19 cellular contexts compared by ENCODE assay signal in the genomic region with DNA sequence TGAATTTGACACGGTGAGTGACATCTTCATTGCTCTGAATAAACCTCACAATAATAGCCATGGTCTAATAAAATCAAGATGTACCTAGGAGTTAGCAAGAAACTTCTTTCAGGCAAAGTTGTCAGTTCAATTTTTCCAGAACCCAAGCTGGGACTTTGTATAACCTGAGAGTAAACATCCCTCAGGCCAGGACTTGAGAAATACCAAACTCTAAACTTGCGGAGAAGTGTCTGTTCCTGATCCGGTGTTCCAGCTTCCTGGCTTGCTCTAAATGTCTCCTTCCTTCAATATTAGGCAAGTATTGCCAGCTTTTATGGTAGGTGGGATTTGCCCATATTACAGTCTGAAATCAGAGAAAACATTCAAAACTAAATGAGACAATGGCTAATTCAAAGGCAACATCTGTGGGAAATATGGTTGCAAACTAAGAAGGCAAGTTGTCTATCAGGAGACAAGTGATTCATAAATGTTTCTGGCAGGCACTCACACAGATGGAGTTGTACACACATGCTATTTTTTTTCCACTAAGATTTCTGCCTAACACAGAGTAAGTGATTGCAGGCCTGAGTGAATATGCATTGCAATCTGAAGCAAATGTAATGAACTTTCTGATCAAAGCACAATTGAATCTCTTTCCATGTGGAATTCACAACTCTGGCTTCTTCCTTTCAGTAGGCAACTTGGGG.
DNase-seq lines count a peak whose midpoint lies in the region; ATAC-seq and TF ChIP-seq lines count a peak whose summit lies in the region.
"Had no signal": no experiment of that assay in that cellular context is flagged by ENCODE, and none has a peak within 500 bp of the region (broad histone marks: within the 10 kb centered on the region; RNA-seq: fewer than 3 reads in every experiment).

No MANE protein-coding gene starts in this region.

- no peak overlapping the region for H2BK15ac ChIP-seq in H9 (ENCODE audit: low read depth, low read length)

- H3K23me2 ChIP-seq in H9 (ENCODE audit: insufficient read length, low read depth, low read length, poor library complexity, severe bottlenecking): no peaks in the 10 kb centered on the region

- no peak for TF ChIP-seq CTCF in RWPE2 (IDR thresholded peaks at IDR 0.05; ENCODE audit: poor library complexity, severe bottlenecking)
- TF ChIP-seq CTCF in fibroblast of lung (conservative IDR thresholded peaks at IDR 0.05 in 1 of 2, IDR thresholded peaks at IDR 0.05 in 1 of 2; ENCODE audit: low read depth in 1 of 2, low read length in 2 of 2): no peak
- TF ChIP-seq CTCF in H9 (conservative IDR thresholded peaks at IDR 0.05): no peak

- no peak overlapping the region for H3K9ac ChIP-seq in fibroblast of lung (ENCODE audit: insufficient read depth, low read length)
- H3K9ac ChIP-seq in H9 (ENCODE audit: extremely low read depth, insufficient read length, low read length): no peak overlapping the region

- no peak overlapping the region for H3K27ac Mint-ChIP-seq in H9
- H3K27ac Mint-ChIP-seq: activated naive CD8-positive, alpha-beta T cell treated with anti-CD3 and anti-CD28 coated beads, Interleukin-2, amount 50 U/mL, for 24 hours; CD8-positive, alpha-beta T cell; stimulated activated naive CD8-positive, alpha-beta T cell treated with anti-CD3 and anti-CD28 coated beads, Interleukin-15, Interleukin-2, amounts not matched to agents 100 ng/mL and 50 ng/mL, for 24 hours; T-helper 2 cell treated with Interferon-gamma antibody and Interleukin-4, amounts not matched to agents 5 μg/mL and 100 μg/mL, for 36 hours had no signal

- H3K18ac ChIP-seq in H9 (ENCODE audit: insufficient read length, low read depth, low read length): no peak overlapping the region

- H3K4me3 Mint-ChIP-seq in H9: no peak overlapping the region
- H3K4me3 Mint-ChIP-seq: activated naive CD8-positive, alpha-beta T cell treated with anti-CD3 and anti-CD28 coated beads, Interleukin-2, amount 50 U/mL, for 24 hours; CD8-positive, alpha-beta T cell; stimulated activated naive CD8-positive, alpha-beta T cell treated with anti-CD3 and anti-CD28 coated beads, Interleukin-15, Interleukin-2, amounts not matched to agents 100 ng/mL and 50 ng/mL, for 24 hours; T-helper 2 cell treated with Interferon-gamma antibody and Interleukin-4, amounts not matched to agents 5 μg/mL and 100 μg/mL, for 36 hours had no signal

- H3K56ac ChIP-seq in H9 (ENCODE audit: insufficient read length, low read depth, low read length): no peak overlapping the region

- H3K27ac ChIP-seq in RWPE2 (ENCODE audit: poor library complexity, severe bottlenecking): peak overlapping the region; percentile 98
- no peak overlapping the region for H3K27ac ChIP-seq in fibroblast of lung (ENCODE audit: insufficient read depth, low read length)
- H3K27ac ChIP-seq in H9 (ENCODE audit: insufficient read length, low read depth, low read length): no peak overlapping the region
- H3K27ac ChIP-seq: SJCRH30, upper lobe of right lung had no signal

- H2AK5ac ChIP-seq in H9 (ENCODE audit: insufficient read length, low read length): no peak overlapping the region

- peak overlapping the region; percentile 2 for H3K4me2 ChIP-seq in fibroblast of lung (ENCODE audit: extremely low read depth, insufficient read depth, low read length)
- H3K4me2 ChIP-seq in H9 (ENCODE audit: insufficient read depth, insufficient read length, low read length): no peak overlapping the region

- no peak overlapping the region for H4K5ac ChIP-seq in H9 (ENCODE audit: insufficient read length, low read depth, low read length)

- no CpG with 5 or more reads among the region's 3 CpGs for WGBS in H9 (ENCODE audit: extremely low coverage, insufficient read length, low lambda C conversion rate)

- H4K91ac ChIP-seq in H9 (ENCODE audit: insufficient read length, low read depth, low read length): no peak overlapping the region

- peaks cover 37% of the 10 kb centered on the region for H3K4me1 ChIP-seq in RWPE2 (ENCODE audit: insufficient read depth, poor library complexity, severe bottlenecking)
- H3K4me1 ChIP-seq in fibroblast of lung (ENCODE audit: control insufficient read depth, extremely low read depth, insufficient read depth, low read length): peaks cover 2% of the 10 kb centered on the region
- H3K4me1 ChIP-seq in H9 (ENCODE audit: insufficient read depth, low read length): no peaks in the 10 kb centered on the region; the same call in 1 of the 2 replicates
- H3K4me1 ChIP-seq: SJCRH30 had no signal

- H3K36me3 Mint-ChIP-seq in H9 (ENCODE audit: insufficient read depth in 1 of 3, low read depth in 3 of 3): no peaks in the 10 kb centered on the region
- H3K36me3 Mint-ChIP-seq: CD8-positive, alpha-beta T cell had no signal

- no peak overlapping the region for H3K14ac ChIP-seq in H9 (ENCODE audit: insufficient read depth, low read length)

- no peak overlapping the region for H3T11ph ChIP-seq in H9 (ENCODE audit: low read length)

- no peak overlapping the region for H2BK5ac ChIP-seq in H9 (ENCODE audit: insufficient read length, low read length)

- no peak overlapping the region for H2BK20ac ChIP-seq in H9 (ENCODE audit: low read depth, low read length, poor library complexity, severe bottlenecking)

- H2AFZ ChIP-seq in fibroblast of lung (ENCODE audit: low read length) (no peak overlapping the region), H9 (ENCODE audit: low read length) (no peak overlapping the region)

- H3K27me3 ChIP-seq in RWPE2 (ENCODE audit: insufficient read depth, poor library complexity, severe bottlenecking) (no peaks in the 10 kb centered on the region), fibroblast of lung (ENCODE audit: control insufficient read depth, insufficient read depth, low read length) (no peaks in the 10 kb centered on the region), H9 (ENCODE audit: insufficient read depth, low read length) (no peaks in the 10 kb centered on the region)
- H3K27me3 ChIP-seq: SJCRH30, upper lobe of right lung had no signal

- H3K36me3 ChIP-seq in RWPE2 (ENCODE audit: low read depth) (no peaks in the 10 kb centered on the region), fibroblast of lung (ENCODE audit: control insufficient read depth, insufficient read depth, low read length) (no peaks in the 10 kb centered on the region)
- H3K36me3 ChIP-seq: SJCRH30, upper lobe of right lung had no signal

- no peaks in the 10 kb centered on the region for H3K9me3 ChIP-seq in RWPE2 (ENCODE audit: severe bottlenecking)
- H3K9me3 ChIP-seq in fibroblast of lung (ENCODE audit: control insufficient read depth, insufficient read depth, low read depth, low read length): no peaks in the 10 kb centered on the region
- H3K9me3 ChIP-seq in H9 (ENCODE audit: control insufficient read depth, low read depth, low read length): no peaks in the 10 kb centered on the region
- H3K9me3 ChIP-seq: SJCRH30, upper lobe of right lung had no signal

- H4K20me1 ChIP-seq in fibroblast of lung (ENCODE audit: control insufficient read depth, extremely low read depth, insufficient read depth, low read length): no peaks in the 10 kb centered on the region
- H4K20me1 ChIP-seq in H9 (ENCODE audit: control insufficient read depth, insufficient read depth, insufficient read length): no peaks in the 10 kb centered on the region

- no peaks in the 10 kb centered on the region for H3K4me1 Mint-ChIP-seq in H9
- H3K4me1 Mint-ChIP-seq: activated naive CD8-positive, alpha-beta T cell treated with anti-CD3 and anti-CD28 coated beads, Interleukin-2, amount 50 U/mL, for 24 hours had no signal

- no peak overlapping the region for H4K8ac ChIP-seq in H9 (replicated peaks; ENCODE audit: insufficient read length, low read depth, low read length)

- H3K79me1 ChIP-seq in H9 (ENCODE audit: insufficient read depth, low read depth, low read length, poor library complexity, severe bottlenecking): no peaks in the 10 kb centered on the region

- no peak overlapping the region for H3K4ac ChIP-seq in H9 (ENCODE audit: low read depth, low read length)

- no peaks in the 10 kb centered on the region for H3K9me3 Mint-ChIP-seq in H9
- H3K9me3 Mint-ChIP-seq: CD8-positive, alpha-beta T cell; T-helper 2 cell treated with Interferon-gamma antibody and Interleukin-4, amounts not matched to agents 5 μg/mL and 100 μg/mL, for 36 hours had no signal

- no peaks in the 10 kb centered on the region for H3K79me2 ChIP-seq in fibroblast of lung (ENCODE audit: control insufficient read depth, insufficient read depth, low read length)
- no peaks in the 10 kb centered on the region for H3K79me2 ChIP-seq in H9 (ENCODE audit: insufficient read depth, low read length)

- H3K27me3 Mint-ChIP-seq in H9 (ENCODE audit: low read depth): no peaks in the 10 kb centered on the region
- H3K27me3 Mint-ChIP-seq: activated naive CD8-positive, alpha-beta T cell treated with anti-CD3 and anti-CD28 coated beads, Interleukin-2, amount 50 U/mL, for 24 hours; stimulated activated naive CD8-positive, alpha-beta T cell treated with anti-CD3 and anti-CD28 coated beads, Interleukin-15, Interleukin-2, amounts not matched to agents 100 ng/mL and 50 ng/mL, for 24 hours had no signal

- H2BK12ac ChIP-seq in H9 (ENCODE audit: insufficient read length, low read depth, low read length): no peak overlapping the region

- DNase-seq in AG20443 (ENCODE audit: low spot score) (peak; percentile 44), RWPE2 (ENCODE audit: low spot score) (no peak), fibroblast of lung (ENCODE audit: low read depth in 2 of 2) (peak; percentile 31 to 67), iris pigment epithelial cell (ENCODE audit: low read depth) (peak; percentile 84), NCI-H774 (lab: John Stamatoyannopoulos, UW) (no peak), cerebellar cortex (ENCODE audit: low spot score) (no peak), NCI-H2029 (lab: John Stamatoyannopoulos, UW) (no peak), H9 (no peak)
- DNase-seq: activated naive CD8-positive, alpha-beta T cell treated with anti-CD3 and anti-CD28 coated beads, Interleukin-2, amount 50 U/mL, for 24 hours; CD8-positive, alpha-beta T cell; cerebellar nuclear complex; DMS79 treated with DMSO at 0.1 percent for 48 hours; NCI-H2029 treated with DMSO at 0.1 percent for 48 hours; NCI-H510A; SJCRH30; upper lobe of right lung had no signal

- no peak overlapping the region for H3K23ac ChIP-seq in H9 (ENCODE audit: insufficient read length, low read depth, low read length)

- H3K4me3 ChIP-seq in RWPE2 (ENCODE audit: severe bottlenecking): no peak overlapping the region
- no peak overlapping the region for H3K4me3 ChIP-seq in fibroblast of lung (replicated peaks in 1 of 4; ENCODE audit: control extremely low read depth in 1 of 4, insufficient read depth in 1 of 4, low read depth in 3 of 4, low read length in 4 of 4)
- H3K4me3 ChIP-seq: SJCRH30, upper lobe of right lung had no signal

- no peak overlapping the region for H2BK120ac ChIP-seq in H9 (ENCODE audit: low read depth, low read length, poor library complexity, severe bottlenecking)

- ATAC-seq in RWPE2 (ENCODE audit: low read depth): peak; percentile 73
- ATAC-seq: activated CD4-positive, CD25-positive, alpha-beta regulatory T cell treated with anti-CD3 and anti-CD28 coated beads, Interleukin-2, amount 50 U/mL, for 24 hours; activated naive CD8-positive, alpha-beta T cell treated with anti-CD3 and anti-CD28 coated beads, Interleukin-2, amount 50 U/mL, for 24 hours; CD8-positive, alpha-beta T cell; upper lobe of right lung had no signal

Comparison
In these comparisons a context has a peak if more than half of its experiments do, and no peak if none do; other contexts are left out.
1. DNase-seq: peak in AG20443 (single experiment), fibroblast of lung (2 of 2) and iris pigment epithelial cell (single experiment); none in RWPE2 (single experiment), NCI-H774 (single experiment), cerebellar cortex (single experiment), NCI-H2029 (single experiment) and H9 (single experiment).